ENCODE assay signal across 27 cellular contexts in genomic region chr1:42983253-42983652, GRCh38.
"Had no signal": no experiment of that assay in that cellular context is flagged by ENCODE, and none has a peak within 500 bp of the region (broad histone marks: within the 10 kb centered on the region; RNA-seq: fewer than 3 reads in every experiment).

No MANE protein-coding gene starts in this region.

- H3K27ac Mint-ChIP-seq: activated CD4-positive, alpha-beta T cell treated with anti-CD3 and anti-CD28 coated beads, Interleukin-2, amount 10 ng/mL, durations not matched to agents 24 days and 14 days; activated CD8-positive, alpha-beta T cell treated with anti-CD3 and anti-CD28 coated beads for 36 hours; activated naive CD4-positive, alpha-beta T cell treated with anti-CD3 and anti-CD28 coated beads, Interleukin-2, amount 50 U/mL, for 24 hours; activated naive CD8-positive, alpha-beta T cell treated with anti-CD3 and anti-CD28 coated beads, Interleukin-2, amount 10 ng/mL, durations not matched to agents 7 days and 5 days; activated T-cell treated with anti-CD3 and anti-CD28 coated beads, Interleukin-2, amount 50 U/mL, for 24 hours; activated T-helper 2 cell treated with anti-CD3 and anti-CD28 coated beads, Interferon-gamma antibody, Interleukin-2, Interleukin-4, amounts not matched to agents 10 μg/mL and 5 μg/mL and 100 μg/mL, durations not matched to agents 14 hours and 24 hours and 36 hours had no signal

- H3K4me1 ChIP-seq: ascending aorta, Peyer's patch had no signal

- H3K27ac ChIP-seq: ascending aorta, cardiac muscle cell, KMS-11, Peyer's patch, RWPE1 had no signal

- H3K27me3 Mint-ChIP-seq: activated CD8-positive, alpha-beta T cell treated with anti-CD3 and anti-CD28 coated beads for 36 hours; activated naive CD4-positive, alpha-beta T cell treated with anti-CD3 and anti-CD28 coated beads, Interleukin-2, amount 50 U/mL, for 24 hours; activated naive CD8-positive, alpha-beta T cell treated with anti-CD3 and anti-CD28 coated beads, Interleukin-2, amount 10 ng/mL, durations not matched to agents 7 days and 5 days; activated T-cell treated with anti-CD3 and anti-CD28 coated beads, Interleukin-2, amount 50 U/mL, for 24 hours had no signal

- H3K4me1 Mint-ChIP-seq: activated CD4-positive, alpha-beta T cell treated with anti-CD3 and anti-CD28 coated beads, Interleukin-2, amount 10 ng/mL, durations not matched to agents 24 days and 14 days; activated naive CD4-positive, alpha-beta T cell treated with anti-CD3 and anti-CD28 coated beads, Interleukin-2, amount 50 U/mL, for 24 hours; activated naive CD8-positive, alpha-beta T cell treated with anti-CD3 and anti-CD28 coated beads, Interleukin-2, amount 10 ng/mL, durations not matched to agents 7 days and 5 days had no signal

- H3K4me3 Mint-ChIP-seq: activated CD4-positive, alpha-beta T cell treated with anti-CD3 and anti-CD28 coated beads, Interleukin-2, amount 10 ng/mL, durations not matched to agents 24 days and 14 days; activated CD8-positive, alpha-beta T cell treated with anti-CD3 and anti-CD28 coated beads for 36 hours; activated naive CD4-positive, alpha-beta T cell treated with anti-CD3 and anti-CD28 coated beads, Interleukin-2, amount 50 U/mL, for 24 hours; activated naive CD8-positive, alpha-beta T cell treated with anti-CD3 and anti-CD28 coated beads, Interleukin-2, amount 10 ng/mL, durations not matched to agents 7 days and 5 days; activated T-cell treated with anti-CD3 and anti-CD28 coated beads, Interleukin-2, amount 50 U/mL, for 24 hours had no signal

- H3K9me3 Mint-ChIP-seq: activated CD4-positive, alpha-beta T cell treated with anti-CD3 and anti-CD28 coated beads, Interleukin-2, amount 10 ng/mL, durations not matched to agents 24 days and 14 days; activated CD8-positive, alpha-beta T cell treated with anti-CD3 and anti-CD28 coated beads for 36 hours; activated naive CD4-positive, alpha-beta T cell treated with anti-CD3 and anti-CD28 coated beads, Interleukin-2, amount 50 U/mL, for 24 hours; activated naive CD8-positive, alpha-beta T cell treated with anti-CD3 and anti-CD28 coated beads, Interleukin-2, amount 10 ng/mL, durations not matched to agents 7 days and 5 days; activated T-cell treated with anti-CD3 and anti-CD28 coated beads, Interleukin-2, amount 50 U/mL, for 24 hours; activated T-helper 2 cell treated with anti-CD3 and anti-CD28 coated beads, Interferon-gamma antibody, Interleukin-2, Interleukin-4, amounts not matched to agents 10 μg/mL and 5 μg/mL and 100 μg/mL, durations not matched to agents 14 hours and 24 hours and 36 hours had no signal

- H3K9me3 ChIP-seq: ascending aorta, Peyer's patch had no signal

- H3K4me3 ChIP-seq: ascending aorta, cardiac muscle cell, Peyer's patch had no signal

- DNase-seq: activated CD4-positive, alpha-beta T cell treated with anti-CD3 and anti-CD28 coated beads, Interleukin-2, amount 10 ng/mL, durations not matched to agents 24 days and 14 days; activated CD4-positive, alpha-beta T cell treated with anti-CD3 and anti-CD28 coated beads, Interleukin-2, amount 50 U/mL, for 4 hours; activated CD8-positive, alpha-beta T cell treated with anti-CD3 and anti-CD28 coated beads for 36 hours; activated gamma-delta T cell; activated naive CD4-positive, alpha-beta T cell treated with Interleukin-2 at 50 U/mL for 16 hours; activated naive CD8-positive, alpha-beta T cell treated with anti-CD3 and anti-CD28 coated beads, Interleukin-2, amount 10 ng/mL, durations not matched to agents 7 days and 5 days; activated T-cell treated with anti-CD3 and anti-CD28 coated beads, Interleukin-2, amount 50 U/mL, for 24 hours; amygdala; MM.1S; MV-4-11; NCI-H1092; NCI-H1436 treated with DMSO at 0.1 percent for 48 hours; NCI-H1694 treated with DMSO at 0.1 percent for 48 hours; NCI-H2029; NCI-H345; NCI-H524 treated with DMSO at 0.1 percent for 48 hours; NK-92 treated with Interleukin-12 subunit alpha and Interleukin-12 subunit beta, amount 100 ng/mL, for 24 hours; PC-3; Peyer's patch; SIG-M5 had no signal

- ATAC-seq: activated CD8-positive, alpha-beta T cell treated with anti-CD3 and anti-CD28 coated beads for 36 hours; PC-3; Right ventricle myocardium inferior had no signal

- H3K27me3 ChIP-seq: ascending aorta, cardiac muscle cell, Peyer's patch had no signal

- H3K36me3 ChIP-seq: ascending aorta, cardiac muscle cell, Peyer's patch had no signal
